11 cellular contexts compared by ENCODE assay signal in the genomic region with DNA sequence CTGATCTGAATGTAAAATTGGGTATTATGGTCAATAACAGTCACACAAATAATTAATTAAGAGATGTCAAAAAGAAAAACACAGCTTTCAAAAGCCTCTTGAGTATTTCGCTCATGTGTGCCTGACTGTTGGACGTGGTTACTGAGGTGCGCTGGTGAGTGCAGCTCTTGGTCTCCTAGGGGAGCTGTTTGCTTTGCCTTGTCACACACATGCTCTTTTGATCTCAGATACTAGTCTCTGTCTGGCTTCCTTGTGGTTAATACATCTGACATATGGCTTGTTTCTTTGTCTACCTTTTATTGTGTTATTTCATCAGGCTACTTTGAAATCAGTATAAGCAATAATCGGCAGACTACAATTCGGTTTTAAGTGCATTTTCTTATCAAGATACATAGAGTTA. TPM values are rescaled to one million over a fixed set of nuclear protein-coding genes. Genes with fewer than 3 reads are reported as not detected.
DNase-seq lines count a peak whose midpoint lies in the region; ATAC-seq and TF ChIP-seq lines count a peak whose summit lies in the region.
"Had no signal": no experiment of that assay in that cellular context is flagged by ENCODE, and none has a peak within 500 bp of the region (broad histone marks: within the 10 kb centered on the region; RNA-seq: fewer than 3 reads in every experiment).

No MANE protein-coding gene starts in this region.

- intact Hi-C loops in head of caudate nucleus (cut with DNase I) (no loop called here), upper lobe of right lung (cut with DNase I) (no loop called here)

- TF ChIP-seq CTCF in upper lobe of right lung (IDR thresholded peaks at IDR 0.05), result no peak

- no peaks in the 10 kb centered on the region for H3K36me3 ChIP-seq in upper lobe of right lung
- H3K36me3 ChIP-seq: thoracic aorta had no signal

- no peaks in the 10 kb centered on the region for H3K27me3 ChIP-seq in upper lobe of right lung

- H3K9me3 ChIP-seq in upper lobe of right lung, result no peaks in the 10 kb centered on the region
- H3K9me3 ChIP-seq: thoracic aorta had no signal

- no peak overlapping the region for H3K4me3 ChIP-seq in upper lobe of right lung
- H3K4me3 ChIP-seq: thoracic aorta had no signal

- no peak overlapping the region for H3K27ac ChIP-seq in upper lobe of right lung
- H3K27ac ChIP-seq: thoracic aorta had no signal

- ATAC-seq in upper lobe of right lung, result no peak

- DNase-seq in NCI-H1417 (lab: John Stamatoyannopoulos, UW) (peak; percentile 25 to 72 (median 65)), NCI-H1417 treated with DMSO at 0.1 percent for 48 hours (lab: John Stamatoyannopoulos, UW) (no peak), NCI-H1436 treated with DMSO at 0.1 percent for 48 hours (lab: John Stamatoyannopoulos, UW) (peak; percentile 11), SW480 (ENCODE audit: low spot score) (peak; percentile 92), myocyte (ENCODE audit: low read depth) (peak; percentile 15), NCI-H1048 (lab: John Stamatoyannopoulos, UW) (no peak), head of caudate nucleus (no peak), upper lobe of right lung (no peak)
- DNase-seq: caudate nucleus; stimulated activated CD4-positive, alpha-beta T cell treated with anti-CD3 and anti-CD28 coated beads, Interleukin-1b, Interleukin-23, amount 100 ng/mL, for 48 hours had no signal

- H3K4me1 ChIP-seq in upper lobe of right lung, result no peaks in the 10 kb centered on the region

RNA-seq across cellular contexts. Expression of gene PCSK1, which starts 51.5 kb away (rescaled TPM):
- 0.16 and 1.8 TPM in 2 replicates for total RNA-seq in myocyte
- polyA plus RNA-seq in myocyte (2012), result 0.05 TPM
- not detected for total RNA-seq in upper lobe of right lung

Comparison
In these comparisons a context has a peak if more than half of its experiments do, and no peak if none do; other contexts are left out.
1. DNase-seq: peak in NCI-H1417 (3 of 3), NCI-H1436 treated with DMSO at 0.1 percent for 48 hours (single experiment), SW480 (single experiment) and myocyte (single experiment); none in NCI-H1417 treated with DMSO at 0.1 percent for 48 hours (single experiment), NCI-H1048 (single experiment), head of caudate nucleus (0 of 42) and upper lobe of right lung (single experiment).